In the genomic region with DNA sequence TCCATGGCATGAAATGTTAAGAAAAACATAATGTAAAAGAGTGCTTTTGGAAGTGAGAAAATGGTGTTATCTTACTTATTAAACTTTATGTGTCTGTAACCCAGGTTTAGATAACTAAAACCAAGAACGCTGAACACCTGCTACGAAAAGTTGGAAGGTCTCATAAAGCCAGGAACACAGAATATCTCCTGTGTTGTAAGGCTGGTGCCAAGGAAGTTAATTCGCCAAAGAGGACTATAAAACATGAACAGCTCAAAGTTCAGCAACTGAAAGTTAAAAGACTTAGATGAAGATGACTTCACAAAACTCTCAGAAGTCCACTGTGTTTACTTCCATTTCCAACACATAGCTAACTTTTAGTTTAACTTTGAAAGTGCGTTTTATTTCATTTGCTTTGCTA, we compare ENCODE assay signal across 16 cellular contexts.
"Had no signal": no experiment of that assay in that cellular context is flagged by ENCODE, and none has a peak within 500 bp of the region (broad histone marks: within the 10 kb centered on the region; RNA-seq: fewer than 3 reads in every experiment).

No MANE protein-coding gene starts in this region.

- H3K36me3 Mint-ChIP-seq: naive B cell; stimulated activated memory B cell treated with anti-CD40 and anti-IgM and Interleukin-4, amounts not matched to agents 10 μg/mL and 1 μg/mL and 100 μg/mL, for 72 hours had no signal

- H3K27me3 ChIP-seq: pancreas, sigmoid colon had no signal

- H3K4me3 Mint-ChIP-seq: activated B cell treated with CpG ODN at 0.5 μM for 24 hours; stimulated activated memory B cell treated with anti-CD40 and anti-IgM and Interleukin-4, amounts not matched to agents 10 μg/mL and 1 μg/mL and 100 μg/mL, for 72 hours had no signal

- H3K4me1 ChIP-seq: lower lobe of right lung, sigmoid colon had no signal

- H3K4me1 Mint-ChIP-seq: activated B cell treated with CpG ODN at 0.5 μM for 24 hours had no signal

- H3K9me3 ChIP-seq: lower lobe of right lung, pancreas, sigmoid colon had no signal

- H3K27ac ChIP-seq: lower lobe of right lung, sigmoid colon had no signal

- H3K36me3 ChIP-seq: pancreas, sigmoid colon had no signal

- H3K27ac Mint-ChIP-seq: activated B cell treated with CpG ODN at 0.5 μM for 24 hours; naive B cell; stimulated activated memory B cell treated with anti-CD40 and anti-IgM and Interleukin-4, amounts not matched to agents 10 μg/mL and 1 μg/mL and 100 μg/mL, for 72 hours had no signal

- DNase-seq: activated B cell treated with CpG ODN at 0.5 μM for 24 hours; activated CD4-positive, alpha-beta T cell treated with anti-CD3 and anti-CD28 coated beads, Interleukin-2, amount 50 U/mL, for 1 hour; activated effector memory CD4-positive, alpha-beta T cell treated with Interleukin-2 at 50 U/mL for 16 hours; activated naive CD4-positive, alpha-beta T cell treated with anti-CD3 and anti-CD28 coated beads, Interleukin-2, amount 50 U/mL, for 16 hours; foreskin fibroblast; lower lobe of right lung; naive B cell; pancreas; sigmoid colon; stimulated activated CD4-positive, alpha-beta T cell treated with anti-CD3 and anti-CD28 coated beads, Interleukin-2, amount 100 ng/mL, for 24 hours; T-helper 2 cell had no signal

- H3K9me3 Mint-ChIP-seq: activated B cell treated with CpG ODN at 0.5 μM for 24 hours; naive B cell; stimulated activated memory B cell treated with anti-CD40 and anti-IgM and Interleukin-4, amounts not matched to agents 10 μg/mL and 1 μg/mL and 100 μg/mL, for 72 hours had no signal

- H3K4me3 ChIP-seq: lower lobe of right lung, pancreas, sigmoid colon had no signal

- FAIRE-seq: astrocyte, endothelial cell of umbilical vein, pancreas, TTC549, urothelium cell line had no signal

- H3K27me3 Mint-ChIP-seq: activated B cell treated with CpG ODN at 0.5 μM for 24 hours; stimulated activated memory B cell treated with anti-CD40 and anti-IgM and Interleukin-4, amounts not matched to agents 10 μg/mL and 1 μg/mL and 100 μg/mL, for 72 hours had no signal

- ATAC-seq: lower lobe of right lung; stimulated activated memory B cell treated with anti-CD40 and anti-IgM and Interleukin-4, amounts not matched to agents 10 μg/mL and 1 μg/mL and 100 μg/mL, for 72 hours had no signal
